In genomic region chrX:134548257-134548732, GRCh38 we compare ENCODE assay signal across 8 cellular contexts.
DNase-seq lines count a peak whose midpoint lies in the region; ATAC-seq, FAIRE-seq and TF ChIP-seq lines count a peak whose summit lies in the region.

No MANE protein-coding gene starts in this region.

- H3K9ac ChIP-seq in kidney (ENCODE audit: low read length in 2 of 2): peak overlapping the region; percentile 48 to 65

- H3K9me3 ChIP-seq in CD4-positive, alpha-beta T cell (ENCODE audit: control insufficient read depth, low read length): no peaks in the 10 kb centered on the region
- H3K9me3 ChIP-seq in kidney (ENCODE audit: control insufficient read depth in 1 of 2, low read length in 2 of 2): no peaks in the 10 kb centered on the region

- no peak for DNase-seq in CD4-positive, alpha-beta T cell
- no peak for DNase-seq in HEK293T (ENCODE audit: extremely low spot score)
- peak; percentile 26 for DNase-seq in activated CD4-positive, alpha-beta memory T cell treated with anti-CD3 and anti-CD28 coated beads, Interleukin-2, amount 10 ng/mL, durations not matched to agents 7 days and 5 days
- DNase-seq in kidney: no peak
- no peak for DNase-seq in NCI-H187 treated with DMSO at 0.1 percent for 48 hours (lab: John Stamatoyannopoulos, UW)

- peak overlapping the region; percentile 91 for H3K4me3 Mint-ChIP-seq in CD4-positive, alpha-beta T cell
- peak overlapping the region; percentile 76 for H3K4me3 Mint-ChIP-seq in activated CD4-positive, alpha-beta memory T cell treated with anti-CD3 and anti-CD28 coated beads, Interleukin-2, amount 10 ng/mL, durations not matched to agents 7 days and 5 days

- no peak for FAIRE-seq in kidney (lab: Jason Lieb, UNC)

- no peaks in the 10 kb centered on the region for H3K36me3 Mint-ChIP-seq in CD4-positive, alpha-beta T cell (ENCODE audit: low read depth)
- H3K36me3 Mint-ChIP-seq in activated CD4-positive, alpha-beta memory T cell treated with anti-CD3 and anti-CD28 coated beads, Interleukin-2, amount 10 ng/mL, durations not matched to agents 7 days and 5 days (ENCODE audit: low read depth): peaks cover 12% of the 10 kb centered on the region

- CTCF ChIA-PET in CD4-positive, alpha-beta T cell (lab: Charles Lee): no interaction called here
- CTCF ChIA-PET in HEK293T (lab: Yijun Ruan, JAX): no interaction called here
- CTCF ChIA-PET in activated CD4-positive, alpha-beta memory T cell treated with anti-CD3 and anti-CD28 coated beads, Interleukin-2, amount 10 ng/mL, durations not matched to agents 7 days and 5 days (lab: Charles Lee): no interaction called here

- peaks cover 76% of the 10 kb centered on the region for H3K27me3 ChIP-seq in CD4-positive, alpha-beta T cell (ENCODE audit: control insufficient read depth, insufficient read depth, low read length)

- peak overlapping the region; percentile 70 to 81 for H3K4me3 ChIP-seq in kidney (ENCODE audit: low read length in 2 of 2)

- no peak for ATAC-seq in CD4-positive, alpha-beta T cell (ENCODE audit: poor library complexity)
- ATAC-seq in HG03460 (IDR thresholded peaks at IDR 0.05; ENCODE audit: unreplicated experiment): no peak
- ATAC-seq in HG03469 (IDR thresholded peaks at IDR 0.05; ENCODE audit: unreplicated experiment): no peak
- no peak for ATAC-seq in HG02938 (IDR thresholded peaks at IDR 0.05; ENCODE audit: unreplicated experiment)

- peaks cover 22% of the 10 kb centered on the region for H3K4me1 Mint-ChIP-seq in CD4-positive, alpha-beta T cell (ENCODE audit: low read depth)
- H3K4me1 Mint-ChIP-seq in activated CD4-positive, alpha-beta memory T cell treated with anti-CD3 and anti-CD28 coated beads, Interleukin-2, amount 10 ng/mL, durations not matched to agents 7 days and 5 days: peaks cover 13% of the 10 kb centered on the region

- peak overlapping the region; percentile 59 for H3K27ac Mint-ChIP-seq in CD4-positive, alpha-beta T cell
- H3K27ac Mint-ChIP-seq in activated CD4-positive, alpha-beta memory T cell treated with anti-CD3 and anti-CD28 coated beads, Interleukin-2, amount 10 ng/mL, durations not matched to agents 7 days and 5 days: peak overlapping the region; percentile 83

- intact Hi-C loops in CD4-positive, alpha-beta T cell (cut with DNase I, micrococcal nuclease): no loop called here
- intact Hi-C loops in kidney (cut with DNase I): no loop called here

- no peak for TF ChIP-seq CTCF in CD4-positive, alpha-beta T cell (IDR thresholded peaks at IDR 0.05)
- TF ChIP-seq CTCF in kidney (IDR thresholded peaks at IDR 0.05; ENCODE audit: borderline replicate concordance, extremely low read depth, insufficient read depth): no peak

- no peaks in the 10 kb centered on the region for H3K9me3 Mint-ChIP-seq in CD4-positive, alpha-beta T cell
- H3K9me3 Mint-ChIP-seq in activated CD4-positive, alpha-beta memory T cell treated with anti-CD3 and anti-CD28 coated beads, Interleukin-2, amount 10 ng/mL, durations not matched to agents 7 days and 5 days: no peaks in the 10 kb centered on the region

- H3K27ac ChIP-seq in CD4-positive, alpha-beta T cell (ENCODE audit: low read depth, low read length): no peak overlapping the region
- H3K27ac ChIP-seq in kidney (ENCODE audit: low read depth in 2 of 2, low read length in 2 of 2): peak overlapping the region; percentile 53 to 67

- POLR2A ChIA-PET in CD4-positive, alpha-beta T cell (lab: Charles Lee): no interaction called here
- POLR2A ChIA-PET in HEK293T (lab: Yijun Ruan, JAX): no interaction called here
- POLR2A ChIA-PET in activated CD4-positive, alpha-beta memory T cell treated with anti-CD3 and anti-CD28 coated beads, Interleukin-2, amount 10 ng/mL, durations not matched to agents 7 days and 5 days (lab: Charles Lee): no interaction called here

- peaks cover 2 to 5% of the 10 kb centered on the region in 2 donors for H3K4me1 ChIP-seq in kidney (ENCODE audit: control insufficient read depth in 1 of 2, insufficient read depth in 1 of 2, low read depth in 1 of 2, low read length in 2 of 2)

- no peaks in the 10 kb centered on the region for H3K36me3 ChIP-seq in kidney (ENCODE audit: control insufficient read depth in 1 of 2, insufficient read depth in 2 of 2, low read length in 2 of 2)

- peaks cover 58% of the 10 kb centered on the region for H3K27me3 Mint-ChIP-seq in CD4-positive, alpha-beta T cell
- H3K27me3 Mint-ChIP-seq in activated CD4-positive, alpha-beta memory T cell treated with anti-CD3 and anti-CD28 coated beads, Interleukin-2, amount 10 ng/mL, durations not matched to agents 7 days and 5 days: peaks cover 31% of the 10 kb centered on the region

TF ChIP-seq in HEK293T, 16 proteins besides CTCF, POLR2A, EP300 and RAD21:
- TF ChIP-seq TARDBP (IDR thresholded peaks at IDR 0.05) (no peak), FOXM1 (IDR thresholded peaks at IDR 0.05; ENCODE audit: borderline replicate concordance) (no peak), FOXA1 (IDR thresholded peaks at IDR 0.05) (no peak), ARNT (IDR thresholded peaks at IDR 0.05) (no peak), LEF1 (IDR thresholded peaks at IDR 0.05; ENCODE audit: borderline replicate concordance) (no peak)
- TF ChIP-seq, protein P1, sequence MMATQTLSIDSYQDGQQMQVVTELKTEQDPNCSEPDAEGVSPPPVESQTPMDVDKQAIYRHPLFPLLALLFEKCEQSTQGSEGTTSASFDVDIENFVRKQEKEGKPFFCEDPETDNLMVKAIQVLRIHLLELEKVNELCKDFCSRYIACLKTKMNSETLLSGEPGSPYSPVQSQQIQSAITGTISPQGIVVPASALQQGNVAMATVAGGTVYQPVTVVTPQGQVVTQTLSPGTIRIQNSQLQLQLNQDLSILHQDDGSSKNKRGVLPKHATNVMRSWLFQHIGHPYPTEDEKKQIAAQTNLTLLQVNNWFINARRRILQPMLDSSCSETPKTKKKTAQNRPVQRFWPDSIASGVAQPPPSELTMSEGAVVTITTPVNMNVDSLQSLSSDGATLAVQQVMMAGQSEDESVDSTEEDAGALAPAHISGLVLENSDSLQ (IDR thresholded peaks at IDR 0.05): peak; percentile 82
